22 cellular contexts compared by ENCODE assay signal in the genomic region with DNA sequence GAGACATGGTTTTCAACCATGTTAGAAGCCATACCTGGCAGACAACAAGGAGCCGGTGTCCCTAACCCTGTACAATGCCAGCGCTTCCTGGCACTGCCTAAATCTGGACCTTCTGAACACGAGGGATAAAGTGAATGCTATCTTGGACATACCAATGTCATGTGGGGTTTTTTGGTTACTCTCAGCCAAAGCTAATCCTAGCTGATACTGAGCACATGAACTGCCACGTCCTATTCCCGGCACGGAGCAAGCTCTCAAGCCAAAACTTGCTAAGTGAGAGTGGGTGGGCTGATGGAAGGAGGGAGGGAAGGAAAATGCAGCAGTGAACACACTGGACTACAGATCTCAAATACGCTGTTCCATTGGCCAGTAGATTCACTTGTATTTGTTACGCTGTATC.
DNase-seq lines count a peak whose midpoint lies in the region; ATAC-seq, FAIRE-seq and TF ChIP-seq lines count a peak whose summit lies in the region.
"Had no signal": no experiment of that assay in that cellular context is flagged by ENCODE, and none has a peak within 500 bp of the region (broad histone marks: within the 10 kb centered on the region; RNA-seq: fewer than 3 reads in every experiment).

No MANE protein-coding gene starts in this region.

- FAIRE-seq in GM12892 (lab: Jason Lieb, UNC), result peak; percentile 84
- FAIRE-seq: A204.1, K562, RCC 7860 had no signal

- H2BK15ac ChIP-seq in neuronal stem cell (ENCODE audit: low read length), result no peak overlapping the region

- dilution Hi-C loops in mammary epithelial cell (cut with HindIII; ENCODE audit: low sequenced_read_pairs), result no loop called here

- H3K27ac Mint-ChIP-seq in MCF 10A (ENCODE audit: low read depth, unreplicated experiment), result no peak overlapping the region
- H3K27ac Mint-ChIP-seq in activated CD4-positive, alpha-beta memory T cell treated with anti-CD3 and anti-CD28 coated beads, Interleukin-2, amount 10 ng/mL, durations not matched to agents 7 days and 5 days, result peak overlapping the region; percentile 35
- H3K27ac Mint-ChIP-seq in activated CD8-positive, alpha-beta T cell treated with anti-CD3 and anti-CD28 coated beads, Interleukin-2, amount 10 ng/mL, durations not matched to agents 7 days and 5 days, result no peak overlapping the region

- H3K9ac ChIP-seq in mammary epithelial cell (ENCODE audit: insufficient read depth, low read length) (no peak overlapping the region), neuronal stem cell (ENCODE audit: low read depth, low read length, poor library complexity) (no peak overlapping the region)

- POLR2A ChIA-PET in MCF 10A (lab: Yijun Ruan, JAX), result no interaction called here
- POLR2A ChIA-PET in activated CD4-positive, alpha-beta memory T cell treated with anti-CD3 and anti-CD28 coated beads, Interleukin-2, amount 10 ng/mL, durations not matched to agents 7 days and 5 days (lab: Charles Lee), result interaction anchor here (0.9 to 2.9 kb wide), 3 partner anchors 12 to 17 kb away, joined by 4 to 34 read pairs (median 19); no protein-coding TSS in a partner anchor
- POLR2A ChIA-PET in activated CD8-positive, alpha-beta T cell treated with anti-CD3 and anti-CD28 coated beads, Interleukin-2, amount 10 ng/mL, durations not matched to agents 7 days and 5 days (lab: Charles Lee), result interaction anchor here (2.6 kb wide), 1 partner anchor 12 kb away, joined by 11 read pairs; no protein-coding TSS in a partner anchor

- H2BK120ac ChIP-seq in neuronal stem cell (ENCODE audit: low read depth, low read length), result no peak overlapping the region

- peaks cover 8% of the 10 kb centered on the region for H3K4me1 Mint-ChIP-seq in MCF 10A (ENCODE audit: insufficient read depth, unreplicated experiment)
- H3K4me1 Mint-ChIP-seq in activated CD4-positive, alpha-beta memory T cell treated with anti-CD3 and anti-CD28 coated beads, Interleukin-2, amount 10 ng/mL, durations not matched to agents 7 days and 5 days, result peaks cover 60% of the 10 kb centered on the region
- H3K4me1 Mint-ChIP-seq in activated CD8-positive, alpha-beta T cell treated with anti-CD3 and anti-CD28 coated beads, Interleukin-2, amount 10 ng/mL, durations not matched to agents 7 days and 5 days (ENCODE audit: low read depth), result peaks cover 53% of the 10 kb centered on the region

- H4K20me1 ChIP-seq in mammary epithelial cell (ENCODE audit: insufficient read depth, low read length), result no peaks in the 10 kb centered on the region

- BruUV-seq in mammary epithelial cell (replicated peaks; lab: Mats Ljungman, UMichigan), result no TSS peak
- no TSS peak for BruUV-seq in MCF 10A (replicated peaks; lab: Mats Ljungman, UMichigan)

- peaks cover 41% of the 10 kb centered on the region for H3K27me3 Mint-ChIP-seq in MCF 10A (ENCODE audit: insufficient read depth, unreplicated experiment)
- no peaks in the 10 kb centered on the region for H3K27me3 Mint-ChIP-seq in activated CD4-positive, alpha-beta memory T cell treated with anti-CD3 and anti-CD28 coated beads, Interleukin-2, amount 10 ng/mL, durations not matched to agents 7 days and 5 days
- no peaks in the 10 kb centered on the region for H3K27me3 Mint-ChIP-seq in activated CD8-positive, alpha-beta T cell treated with anti-CD3 and anti-CD28 coated beads, Interleukin-2, amount 10 ng/mL, durations not matched to agents 7 days and 5 days (ENCODE audit: low read depth)

- no peak overlapping the region for H2AK5ac ChIP-seq in neuronal stem cell (ENCODE audit: low read depth, low read length)

- peak; percentile 32 for DNase-seq in mammary epithelial cell
- no peak for DNase-seq in MCF 10A (ENCODE audit: unreplicated experiment)
- DNase-seq in GM12892 (ENCODE audit: insufficient read length), result no peak
- DNase-seq in activated CD4-positive, alpha-beta memory T cell treated with anti-CD3 and anti-CD28 coated beads, Interleukin-2, amount 10 ng/mL, durations not matched to agents 7 days and 5 days, result no peak
- DNase-seq in neuronal stem cell (ENCODE audit: low spot score), result no peak
- no peak for DNase-seq in activated CD8-positive, alpha-beta T cell treated with anti-CD3 and anti-CD28 coated beads, Interleukin-2, amount 10 ng/mL, durations not matched to agents 7 days and 5 days
- DNase-seq in substantia nigra (lab: John Stamatoyannopoulos, UW), result no peak
- DNase-seq: DMS53, EL, GF-D8, H7, MM.1S, NCI-H1048, NCI-H1417 treated with DMSO at 0.1 percent for 48 hours, NCI-H187, NCI-H446, NCI-H526 treated with DMSO at 0.1 percent for 48 hours, OCI-M1 had no signal

- H3K79me1 ChIP-seq in neuronal stem cell (ENCODE audit: low read depth, low read length), result peaks cover 2% of the 10 kb centered on the region

- in situ Hi-C loops in mammary epithelial cell (cut with MboI; ENCODE audit: low sequenced_read_pairs in 2 of 2), result no loop called here

- no peaks in the 10 kb centered on the region for H3K36me3 ChIP-seq in mammary epithelial cell (ENCODE audit: insufficient read depth, low read length)
- no peaks in the 10 kb centered on the region for H3K36me3 ChIP-seq in neuronal stem cell (replicated peaks in 1 of 2; ENCODE audit: control insufficient read depth in 2 of 2, insufficient read depth in 2 of 2, low read length in 2 of 2)

- H3K9me3 ChIP-seq in mammary epithelial cell (replicated peaks; ENCODE audit: insufficient read depth, low read length) (no peaks in the 10 kb centered on the region), neuronal stem cell (replicated peaks in 1 of 2; ENCODE audit: control insufficient read depth in 2 of 2, insufficient read depth in 1 of 2, low read depth in 1 of 2, low read length in 2 of 2) (no peaks in the 10 kb centered on the region)

- WGBS in mammary epithelial cell (ENCODE audit: low coverage, missing lambda C conversion rate), result 67% methylated on average over 7 of the region's 8 CpGs
- no CpG with 5 or more reads among the region's 8 CpGs for WGBS in neuronal stem cell (ENCODE audit: extremely low coverage in 2 of 2, insufficient read length in 2 of 2, insufficient replicate concordance in 1 of 2), 2 donors

- H3K4me3 ChIP-seq in mammary epithelial cell (replicated peaks in 1 of 3; ENCODE audit: insufficient read depth in 1 of 3, low read depth in 2 of 3, low read length in 3 of 3) (no peak overlapping the region), neuronal stem cell (ENCODE audit: low read length in 2 of 2) (no peak overlapping the region)
- H3K4me3 ChIP-seq: K562 had no signal

- H3K18ac ChIP-seq in neuronal stem cell (ENCODE audit: low read length), result no peak overlapping the region

- no peak overlapping the region for H3K14ac ChIP-seq in neuronal stem cell (ENCODE audit: low read length)

- H3K4me1 ChIP-seq in mammary epithelial cell (ENCODE audit: insufficient read depth, low read length), result peaks cover 18% of the 10 kb centered on the region
- no peaks in the 10 kb centered on the region for H3K4me1 ChIP-seq in neuronal stem cell (ENCODE audit: control insufficient read depth in 2 of 2, insufficient read depth in 1 of 2, low read depth in 1 of 2, low read length in 2 of 2)

- no peaks in the 10 kb centered on the region for H3K79me2 ChIP-seq in mammary epithelial cell (ENCODE audit: insufficient read depth, low read length)

- ATAC-seq in activated CD8-positive, alpha-beta T cell treated with anti-CD3 and anti-CD28 coated beads, Interleukin-2, amount 10 ng/mL, durations not matched to agents 7 days and 5 days, result no peak
- ATAC-seq: K562 had no signal

- intact Hi-C loops in mammary epithelial cell (cut with micrococcal nuclease) (no loop called here), MCF 10A (cut with micrococcal nuclease) (no loop called here)

- no peak overlapping the region for H3K23ac ChIP-seq in neuronal stem cell (ENCODE audit: low read depth, low read length, poor library complexity)

- no peak overlapping the region for H3K4ac ChIP-seq in neuronal stem cell (ENCODE audit: low read length)

- H3K27me3 ChIP-seq in mammary epithelial cell (ENCODE audit: insufficient read depth, low read length), result no peaks in the 10 kb centered on the region
- peaks cover 0 to 5% (median 0%) of the 10 kb centered on the region in 3 experiments for H3K27me3 ChIP-seq in neuronal stem cell (ENCODE audit: control insufficient read depth in 3 of 3, insufficient read depth in 3 of 3, low read depth in 1 of 3, low read length in 3 of 3)

- H4K91ac ChIP-seq in neuronal stem cell (ENCODE audit: low read depth, low read length, poor library complexity), result no peak overlapping the region

- H3K4me3 Mint-ChIP-seq in MCF 10A (ENCODE audit: unreplicated experiment), result no peak overlapping the region
- H3K4me3 Mint-ChIP-seq in activated CD4-positive, alpha-beta memory T cell treated with anti-CD3 and anti-CD28 coated beads, Interleukin-2, amount 10 ng/mL, durations not matched to agents 7 days and 5 days, result no peak overlapping the region
- H3K4me3 Mint-ChIP-seq in activated CD8-positive, alpha-beta T cell treated with anti-CD3 and anti-CD28 coated beads, Interleukin-2, amount 10 ng/mL, durations not matched to agents 7 days and 5 days, result no peak overlapping the region

- H3K36me3 Mint-ChIP-seq in MCF 10A (ENCODE audit: insufficient read depth, unreplicated experiment), result no peaks in the 10 kb centered on the region
- peaks cover 3% of the 10 kb centered on the region for H3K36me3 Mint-ChIP-seq in activated CD4-positive, alpha-beta memory T cell treated with anti-CD3 and anti-CD28 coated beads, Interleukin-2, amount 10 ng/mL, durations not matched to agents 7 days and 5 days (ENCODE audit: low read depth)
- no peaks in the 10 kb centered on the region for H3K36me3 Mint-ChIP-seq in activated CD8-positive, alpha-beta T cell treated with anti-CD3 and anti-CD28 coated beads, Interleukin-2, amount 10 ng/mL, durations not matched to agents 7 days and 5 days (ENCODE audit: low read depth)

- H3K9me3 Mint-ChIP-seq in MCF 10A (ENCODE audit: unreplicated experiment), result peaks cover 7% of the 10 kb centered on the region
- H3K9me3 Mint-ChIP-seq in activated CD4-positive, alpha-beta memory T cell treated with anti-CD3 and anti-CD28 coated beads, Interleukin-2, amount 10 ng/mL, durations not matched to agents 7 days and 5 days, result no peaks in the 10 kb centered on the region
- H3K9me3 Mint-ChIP-seq in activated CD8-positive, alpha-beta T cell treated with anti-CD3 and anti-CD28 coated beads, Interleukin-2, amount 10 ng/mL, durations not matched to agents 7 days and 5 days (ENCODE audit: insufficient read depth), result no peaks in the 10 kb centered on the region

- no peak for TF ChIP-seq POLR2A in GM12892 (IDR thresholded peaks at IDR 0.05; ENCODE audit: low read depth, low read length)

- CTCF ChIA-PET in mammary epithelial cell (lab: Charles Lee; ENCODE audit: low non-redundant PET), result no interaction called here
- CTCF ChIA-PET in MCF 10A (lab: Yijun Ruan, JAX), result no interaction called here
- CTCF ChIA-PET in activated CD4-positive, alpha-beta memory T cell treated with anti-CD3 and anti-CD28 coated beads, Interleukin-2, amount 10 ng/mL, durations not matched to agents 7 days and 5 days (lab: Charles Lee), result no interaction called here
- CTCF ChIA-PET in activated CD8-positive, alpha-beta T cell treated with anti-CD3 and anti-CD28 coated beads, Interleukin-2, amount 10 ng/mL, durations not matched to agents 7 days and 5 days (lab: Charles Lee), result no interaction called here

- H2BK12ac ChIP-seq in neuronal stem cell (ENCODE audit: low read length), result no peak overlapping the region

- H4K8ac ChIP-seq in neuronal stem cell (ENCODE audit: low read depth, low read length), result peak overlapping the region; percentile 3

- H3K27ac ChIP-seq in mammary epithelial cell (ENCODE audit: insufficient read depth, low read depth, low read length) (no peak overlapping the region), neuronal stem cell (replicated peaks; ENCODE audit: low read length) (no peak overlapping the region), substantia nigra (ENCODE audit: low read depth, low read length, poor library complexity, severe bottlenecking) (no peak overlapping the region)
- H3K27ac ChIP-seq: C4-2B had no signal

- H3K4me2 ChIP-seq in mammary epithelial cell (ENCODE audit: insufficient read depth, low read depth, low read length) (no peak overlapping the region), neuronal stem cell (ENCODE audit: insufficient read depth, low read length, poor library complexity, severe bottlenecking) (no peak overlapping the region)

- H2AFZ ChIP-seq in mammary epithelial cell (ENCODE audit: low read depth, low read length), result no peak overlapping the region
- H2AFZ ChIP-seq in neuronal stem cell (ENCODE audit: low read length), result no peak overlapping the region

- TF ChIP-seq CTCF in mammary epithelial cell (conservative IDR thresholded peaks at IDR 0.05 in 1 of 2, IDR thresholded peaks at IDR 0.05 in 1 of 2; ENCODE audit: extremely low read depth in 1 of 2, insufficient read depth in 1 of 2, low read depth in 1 of 2, low read length in 2 of 2) (no peak), MCF 10A (IDR thresholded peaks at IDR 0.05; ENCODE audit: unreplicated experiment) (no peak)

- no peak overlapping the region for H2BK5ac ChIP-seq in neuronal stem cell (ENCODE audit: low read length)
